ENCODE assay signal across 9 cellular contexts in the genomic region with DNA sequence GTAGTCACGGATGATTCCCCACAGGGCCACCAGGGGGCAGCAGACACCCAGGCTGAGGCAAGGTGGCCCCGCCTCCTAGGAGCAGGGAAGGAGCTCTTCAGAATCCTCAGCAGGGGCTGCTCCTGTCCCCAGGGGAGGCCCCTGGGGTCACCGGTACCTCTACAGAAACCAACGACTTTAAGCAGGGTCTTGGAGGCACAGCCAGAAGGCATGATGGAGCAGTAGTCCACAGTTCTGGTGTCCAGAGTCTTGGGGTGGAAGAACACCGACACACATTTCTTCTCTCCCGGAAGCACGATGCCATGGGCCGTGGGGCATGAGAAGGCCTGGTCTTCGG. TPM values are rescaled to one million over a fixed set of nuclear protein-coding genes. Genes with fewer than 3 reads are reported as not detected.
DNase-seq lines count a peak whose midpoint lies in the region; ATAC-seq and TF ChIP-seq lines count a peak whose summit lies in the region.
"Had no signal": no experiment of that assay in that cellular context is flagged by ENCODE, and none has a peak within 500 bp of the region (broad histone marks: within the 10 kb centered on the region; RNA-seq: fewer than 3 reads in every experiment).

No MANE protein-coding gene starts in this region.

- intact Hi-C loops in activated CD8-positive, alpha-beta T cell treated with anti-CD3 and anti-CD28 coated beads for 36 hours (cut with micrococcal nuclease): no loop called here

- POLR2A ChIA-PET in activated CD8-positive, alpha-beta T cell treated with anti-CD3 and anti-CD28 coated beads for 36 hours (lab: Charles Lee): no interaction called here

- H3K36me3 Mint-ChIP-seq in activated CD8-positive, alpha-beta T cell treated with anti-CD3 and anti-CD28 coated beads for 36 hours (ENCODE audit: low read depth): no peaks in the 10 kb centered on the region
- H3K36me3 Mint-ChIP-seq in effector memory CD8-positive, alpha-beta T cell (ENCODE audit: insufficient read depth): no peaks in the 10 kb centered on the region
- H3K36me3 Mint-ChIP-seq in mesothelial cell of epicardium: no peaks in the 10 kb centered on the region

- H3K4me1 Mint-ChIP-seq in activated CD8-positive, alpha-beta T cell treated with anti-CD3 and anti-CD28 coated beads for 36 hours (ENCODE audit: low read depth): no peaks in the 10 kb centered on the region
- H3K4me1 Mint-ChIP-seq in effector memory CD8-positive, alpha-beta T cell (ENCODE audit: low read depth in 2 of 2): peaks cover 0 to 3% of the 10 kb centered on the region in 2 donors
- H3K4me1 Mint-ChIP-seq in mesothelial cell of epicardium: peaks cover 3% of the 10 kb centered on the region

- peak; percentile 96 for TF ChIP-seq CTCF in 22Rv1 (IDR thresholded peaks at IDR 0.05)
- peak; percentile 92 for TF ChIP-seq CTCF in activated CD8-positive, alpha-beta T cell treated with anti-CD3 and anti-CD28 coated beads for 36 hours (IDR thresholded peaks at IDR 0.05)
- peak; percentile 98 for TF ChIP-seq CTCF in mesothelial cell of epicardium (IDR thresholded peaks at IDR 0.05; ENCODE audit: unreplicated experiment)

- H3K9me3 Mint-ChIP-seq in activated CD8-positive, alpha-beta T cell treated with anti-CD3 and anti-CD28 coated beads for 36 hours: no peaks in the 10 kb centered on the region
- no peaks in the 10 kb centered on the region for H3K9me3 Mint-ChIP-seq in effector memory CD8-positive, alpha-beta T cell
- H3K9me3 Mint-ChIP-seq in mesothelial cell of epicardium: no peaks in the 10 kb centered on the region

- no peak overlapping the region for H3K27ac Mint-ChIP-seq in activated CD8-positive, alpha-beta T cell treated with anti-CD3 and anti-CD28 coated beads for 36 hours
- no peak overlapping the region for H3K27ac Mint-ChIP-seq in effector memory CD8-positive, alpha-beta T cell
- H3K27ac Mint-ChIP-seq in mesothelial cell of epicardium: no peak overlapping the region

- no peak overlapping the region for H3K4me3 Mint-ChIP-seq in activated CD8-positive, alpha-beta T cell treated with anti-CD3 and anti-CD28 coated beads for 36 hours
- no peak overlapping the region for H3K4me3 Mint-ChIP-seq in effector memory CD8-positive, alpha-beta T cell
- no peak overlapping the region for H3K4me3 Mint-ChIP-seq in mesothelial cell of epicardium

- peaks cover 14% of the 10 kb centered on the region for H3K27me3 Mint-ChIP-seq in activated CD8-positive, alpha-beta T cell treated with anti-CD3 and anti-CD28 coated beads for 36 hours
- H3K27me3 Mint-ChIP-seq in effector memory CD8-positive, alpha-beta T cell: peaks cover 63 to 76% of the 10 kb centered on the region in 2 donors
- H3K27me3 Mint-ChIP-seq in mesothelial cell of epicardium (ENCODE audit: low read depth): peaks cover 81% of the 10 kb centered on the region

- peak; percentile 61 for DNase-seq in NCI-H748 treated with DMSO at 0.1 percent for 48 hours (lab: John Stamatoyannopoulos, UW)
- peak; percentile 86 for DNase-seq in activated CD8-positive, alpha-beta T cell treated with anti-CD3 and anti-CD28 coated beads for 36 hours
- DNase-seq in effector memory CD8-positive, alpha-beta T cell: peak; percentile 70 to 73 (median 71)
- DNase-seq in mesothelial cell of epicardium (ENCODE audit: low spot score in 2 of 2, unreplicated experiment in 2 of 2): peak; percentile 72 to 88
- DNase-seq in stimulated activated CD8-positive, alpha-beta memory T cell treated with anti-CD3 and anti-CD28 coated beads, Interleukin-2, amount 100 ng/mL, for 48 hours (ENCODE audit: low read depth in 2 of 2): peak; percentile 62 to 65

- ATAC-seq in GM18498 (IDR thresholded peaks at IDR 0.05; ENCODE audit: unreplicated experiment) (peak; percentile 82), HG03354 (IDR thresholded peaks at IDR 0.05; ENCODE audit: poor library complexity, severe bottlenecking, unreplicated experiment) (peak; percentile 84)
- peak; percentile 95 for ATAC-seq in activated CD8-positive, alpha-beta T cell treated with anti-CD3 and anti-CD28 coated beads for 36 hours
- peak; percentile 87 for ATAC-seq in effector memory CD8-positive, alpha-beta T cell (replicated peaks)

- CTCF ChIA-PET in activated CD8-positive, alpha-beta T cell treated with anti-CD3 and anti-CD28 coated beads for 36 hours (lab: Charles Lee): interaction anchor here (0.6 to 9.1 kb wide), 71 partner anchors 9 to 334 kb away, joined by 3 to 135 read pairs (median 5); a partner anchor contains a TSS

- no peak overlapping the region for H3K27ac ChIP-seq in 22Rv1

RNA-seq across cellular contexts. Expression of a gene that starts 11.5 kb away (rescaled TPM):
- not detected for total RNA-seq in activated CD8-positive, alpha-beta T cell treated with anti-CD3 and anti-CD28 coated beads for 36 hours
- total RNA-seq in mesothelial cell of epicardium: not detected in 3 replicates
- total RNA-seq: urinary bladder had no signal

RNA-seq across cellular contexts. Expression of a gene that starts 30.9 kb away (rescaled TPM):
- not detected for total RNA-seq in activated CD8-positive, alpha-beta T cell treated with anti-CD3 and anti-CD28 coated beads for 36 hours
- 0.18 to 0.62 TPM (median 0.38 TPM) in 3 replicates for total RNA-seq in mesothelial cell of epicardium
- total RNA-seq: urinary bladder had no signal

RNA-seq across cellular contexts. Expression of a gene that starts 36.6 kb away (rescaled TPM):
- total RNA-seq in activated CD8-positive, alpha-beta T cell treated with anti-CD3 and anti-CD28 coated beads for 36 hours: not detected
- not detected in 3 replicates for total RNA-seq in mesothelial cell of epicardium
- total RNA-seq: urinary bladder had no signal

RNA-seq across cellular contexts. Expression of a gene that starts 44.8 kb away (rescaled TPM):
- total RNA-seq in activated CD8-positive, alpha-beta T cell treated with anti-CD3 and anti-CD28 coated beads for 36 hours: not detected
- 0.16 to 0.29 TPM (median 0.22 TPM) in 3 replicates for total RNA-seq in mesothelial cell of epicardium
- total RNA-seq: urinary bladder had no signal
